ENCODE assay signal across 10 cellular contexts in the genomic region with DNA sequence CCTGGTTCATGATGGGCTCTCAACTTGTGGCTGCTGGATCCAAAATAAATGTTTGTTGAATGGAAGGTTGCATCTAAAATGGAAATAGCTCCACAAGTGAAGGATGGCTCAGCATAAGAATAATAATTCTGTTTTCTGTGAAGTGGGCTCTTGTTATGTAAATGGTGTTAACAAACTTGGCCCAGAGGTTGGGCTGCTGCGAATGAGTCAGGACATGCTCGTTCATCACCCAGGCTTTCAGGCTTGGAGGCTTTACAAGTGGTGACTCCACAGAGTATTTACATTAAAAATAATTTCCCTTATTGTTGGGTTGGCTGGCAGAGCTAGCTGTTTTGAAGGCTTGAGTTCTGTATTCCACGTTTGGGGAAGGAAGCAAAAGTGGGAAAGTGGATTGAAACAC.
DNase-seq lines count a peak whose midpoint lies in the region; ATAC-seq lines count a peak whose summit lies in the region.
"Had no signal": no experiment of that assay in that cellular context is flagged by ENCODE, and none has a peak within 500 bp of the region (broad histone marks: within the 10 kb centered on the region; RNA-seq: fewer than 3 reads in every experiment).

No MANE protein-coding gene starts in this region.

- H3K9ac ChIP-seq in HUES6 (ENCODE audit: low read length) (peak overlapping the region; percentile 54), mesendoderm (ENCODE audit: low read length) (peak overlapping the region; percentile 48)

- H3K79me2 ChIP-seq in mesendoderm (ENCODE audit: control insufficient read depth, insufficient read depth, low read length): peaks cover 17% of the 10 kb centered on the region

- no peak overlapping the region for H3K4me2 ChIP-seq in mesendoderm (ENCODE audit: low read length)

- peaks cover 45% of the 10 kb centered on the region for H3K36me3 ChIP-seq in HUES6 (ENCODE audit: control insufficient read depth, insufficient read depth, low read length)
- H3K36me3 ChIP-seq in mesendoderm (ENCODE audit: control insufficient read depth, insufficient read depth, low read length): peaks cover 4% of the 10 kb centered on the region

- H3K4me3 Mint-ChIP-seq in activated T-cell treated with anti-CD3 and anti-CD28 coated beads, Interleukin-2, amount 50 U/mL, for 24 hours: no peak overlapping the region
- H3K4me3 Mint-ChIP-seq: activated CD8-positive, alpha-beta memory T cell treated with anti-CD3 and anti-CD28 coated beads, Interleukin-2, amount 10 ng/mL, durations not matched to agents 7 days and 5 days had no signal

- H3K4me3 ChIP-seq in HUES6 (ENCODE audit: low read depth, low read length) (peak overlapping the region; percentile 36; the same call in 1 of the 2 replicates), mesendoderm (ENCODE audit: low read length) (no peak overlapping the region)

- no peaks in the 10 kb centered on the region for H3K27me3 ChIP-seq in HUES6 (ENCODE audit: control insufficient read depth, insufficient read depth, low read length)
- no peaks in the 10 kb centered on the region for H3K27me3 ChIP-seq in mesendoderm (ENCODE audit: insufficient read depth, low read length, poor library complexity)

- H3K4me1 Mint-ChIP-seq in activated T-cell treated with anti-CD3 and anti-CD28 coated beads, Interleukin-2, amount 50 U/mL, for 24 hours (ENCODE audit: low read depth): no peaks in the 10 kb centered on the region
- H3K4me1 Mint-ChIP-seq: activated CD8-positive, alpha-beta memory T cell treated with anti-CD3 and anti-CD28 coated beads, Interleukin-2, amount 10 ng/mL, durations not matched to agents 7 days and 5 days had no signal

- no peak overlapping the region for H3K27ac Mint-ChIP-seq in activated T-cell treated with anti-CD3 and anti-CD28 coated beads, Interleukin-2, amount 50 U/mL, for 24 hours
- H3K27ac Mint-ChIP-seq: activated CD8-positive, alpha-beta memory T cell treated with anti-CD3 and anti-CD28 coated beads, Interleukin-2, amount 10 ng/mL, durations not matched to agents 7 days and 5 days had no signal

- H3K4ac ChIP-seq in mesendoderm (ENCODE audit: low read depth, low read length): no peak overlapping the region

- no peak overlapping the region for H2AK5ac ChIP-seq in mesendoderm (ENCODE audit: low read length)

- H2BK120ac ChIP-seq in mesendoderm (ENCODE audit: low read depth, low read length): peak overlapping the region; percentile 73

- H3K27ac ChIP-seq in HUES6 (ENCODE audit: low read depth, low read length) (peak overlapping the region; percentile 94), mesendoderm (ENCODE audit: low read depth, low read length) (peak overlapping the region; percentile 94)

- H4K8ac ChIP-seq in mesendoderm (ENCODE audit: low read depth, low read length): peak overlapping the region; percentile 83

- H2BK15ac ChIP-seq in mesendoderm (replicated peaks; ENCODE audit: low read depth): peak overlapping the region; percentile 5

- peaks cover 16% of the 10 kb centered on the region for H3K79me1 ChIP-seq in mesendoderm (ENCODE audit: low read length)

- peak overlapping the region; percentile 68 for H3K56ac ChIP-seq in mesendoderm (ENCODE audit: low read length)

- no peak for ATAC-seq in HG02852 (IDR thresholded peaks at IDR 0.05; ENCODE audit: unreplicated experiment)
- ATAC-seq: activated CD8-positive, alpha-beta memory T cell treated with anti-CD3 and anti-CD28 coated beads, Interleukin-2, amount 10 ng/mL, durations not matched to agents 7 days and 5 days had no signal

- DNase-seq in A172 (ENCODE audit: low spot score): peak; percentile 81
- peak; percentile 74 for DNase-seq in dedifferentiated amniotic fluid mesenchymal stem cell (ENCODE audit: extremely low spot score)
- DNase-seq in mesendoderm: peak; percentile 75
- no peak for DNase-seq in 8988T
- no peak for DNase-seq in COLO829 (ENCODE audit: low spot score)
- no peak for DNase-seq in activated T-cell treated with anti-CD3 and anti-CD28 coated beads, Interleukin-2, amount 50 U/mL, for 24 hours
- DNase-seq: activated CD8-positive, alpha-beta memory T cell treated with anti-CD3 and anti-CD28 coated beads, Interleukin-2, amount 10 ng/mL, durations not matched to agents 7 days and 5 days; Right ventricle myocardium superior had no signal

- no peak overlapping the region for H3K23ac ChIP-seq in mesendoderm (ENCODE audit: low read length)

- peaks cover 9% of the 10 kb centered on the region for H3K27me3 Mint-ChIP-seq in activated T-cell treated with anti-CD3 and anti-CD28 coated beads, Interleukin-2, amount 50 U/mL, for 24 hours

- H3K18ac ChIP-seq in mesendoderm (ENCODE audit: low read length): peak overlapping the region; percentile 76

- H3K9me3 Mint-ChIP-seq in activated T-cell treated with anti-CD3 and anti-CD28 coated beads, Interleukin-2, amount 50 U/mL, for 24 hours: no peaks in the 10 kb centered on the region

- peak overlapping the region; percentile 83 for H2BK5ac ChIP-seq in mesendoderm (ENCODE audit: low read length)

- WGBS in mesendoderm (ENCODE audit: extremely low coverage, insufficient coverage, low lambda C conversion rate): no CpG with 5 or more reads among the region's 3 CpGs

- H4K5ac ChIP-seq in mesendoderm (ENCODE audit: low read length): no peak overlapping the region

- H3K9me3 ChIP-seq in HUES6 (ENCODE audit: control insufficient read depth, insufficient read depth, low read depth, low read length): no peaks in the 10 kb centered on the region

- H3K4me1 ChIP-seq in HUES6 (ENCODE audit: control insufficient read depth, insufficient read depth, low read length) (peaks cover 59% of the 10 kb centered on the region), mesendoderm (ENCODE audit: control insufficient read depth, low read depth, low read length) (peaks cover 28% of the 10 kb centered on the region)

- H3K36me3 Mint-ChIP-seq in activated T-cell treated with anti-CD3 and anti-CD28 coated beads, Interleukin-2, amount 50 U/mL, for 24 hours (ENCODE audit: low read depth): no peaks in the 10 kb centered on the region
- H3K36me3 Mint-ChIP-seq: activated CD8-positive, alpha-beta memory T cell treated with anti-CD3 and anti-CD28 coated beads, Interleukin-2, amount 10 ng/mL, durations not matched to agents 7 days and 5 days had no signal

Comparison
In these comparisons a context has a peak if more than half of its experiments do, and no peak if none do; other contexts are left out.
1. DNase-seq: peak in A172 (single experiment), dedifferentiated amniotic fluid mesenchymal stem cell (single experiment) and mesendoderm (single experiment); none in 8988T (single experiment), COLO829 (single experiment) and activated T-cell treated with anti-CD3 and anti-CD28 coated beads, Interleukin-2, amount 50 U/mL, for 24 hours (single experiment).